ENCODE assay signal across 8 cellular contexts in genomic region chr5:6713274-6714181, GRCh38. TPM values are rescaled to one million over a fixed set of nuclear protein-coding genes. Genes with fewer than 3 reads are reported as not detected.
DNase-seq lines count a peak whose midpoint lies in the region; ATAC-seq and TF ChIP-seq lines count a peak whose summit lies in the region.

TSS of gene TENT4A (plus strand) at chr5:6713432. CDS start at chr5:6713984, 552 bp downstream.

- H3K4me2 ChIP-seq in MM.1S (ENCODE audit: low read depth, low read length) (peak within 1 kb of the TSS; percentile 76), skeletal muscle satellite cell (ENCODE audit: low read length) (peak within 1 kb of the TSS; percentile 95)

- H3K9me3 ChIP-seq in MM.1S (replicated peaks; ENCODE audit: insufficient read depth, low read length) = no peaks in the 10 kb centered on the region
- H3K9me3 ChIP-seq in iPS DF 6.9 (ENCODE audit: control insufficient read depth, insufficient read depth, low read length) = no peaks in the 10 kb centered on the region
- no peaks in the 10 kb centered on the region for H3K9me3 ChIP-seq in skeletal muscle satellite cell (replicated peaks; ENCODE audit: low read length)

- H3K79me2 ChIP-seq in MM.1S (ENCODE audit: low read length) = peaks cover 42% of the 10 kb centered on the region

- TF ChIP-seq CTCF in GM06990 (IDR thresholded peaks at IDR 0.05; ENCODE audit: insufficient read depth, low read length, poor library complexity, severe bottlenecking) (no peak), MM.1S (IDR thresholded peaks at IDR 0.05; ENCODE audit: low read length) (no peak)

- no peaks in the 10 kb centered on the region for H3K9me2 ChIP-seq in MM.1S (replicated peaks; ENCODE audit: insufficient read depth, low read length)

- H3K4me3 ChIP-seq in GM06990 (replicated peaks; ENCODE audit: low read depth, low read length) (peak within 1 kb of the TSS; percentile 81), MM.1S (ENCODE audit: low read length) (peak within 1 kb of the TSS; percentile 89), iPS DF 6.9 (ENCODE audit: low read length) (peak within 1 kb of the TSS; percentile 70; the same call in 1 of the 2 replicates), skeletal muscle satellite cell (ENCODE audit: low read length) (peak within 1 kb of the TSS; percentile 85)

- H3F3A ChIP-seq in MM.1S (ENCODE audit: insufficient read depth, low read length) = peaks cover 36% of the 10 kb centered on the region

- H4K20me1 ChIP-seq in MM.1S (ENCODE audit: insufficient read depth, low read length) = peaks cover 18% of the 10 kb centered on the region

- H3K9ac ChIP-seq in MM.1S (ENCODE audit: low read length) = peak within 1 kb of the TSS; percentile 85
- peak within 1 kb of the TSS; percentile 90 for H3K9ac ChIP-seq in skeletal muscle satellite cell (ENCODE audit: low read depth, low read length)

- peaks cover 45% of the 10 kb centered on the region for H3K4me1 ChIP-seq in MM.1S (ENCODE audit: low read length)
- no peaks in the 10 kb centered on the region for H3K4me1 ChIP-seq in iPS DF 6.9 (ENCODE audit: control insufficient read depth, insufficient read depth, low read length)
- peaks cover 35% of the 10 kb centered on the region for H3K4me1 ChIP-seq in skeletal muscle satellite cell (ENCODE audit: control insufficient read depth, insufficient read depth, low read length)

- DNase-seq in GM06990 (ENCODE audit: extremely low read depth, insufficient read length) (no peak), MM.1S (no peak), astrocyte of the hippocampus (ENCODE audit: low read depth, low spot score) (peak; percentile 41), iPS DF 6.9 (ENCODE audit: low read depth, low spot score) (no peak)

- WGBS in iPS DF 6.9 (ENCODE audit: insufficient coverage, insufficient read length) = no CpG with 5 or more reads among the region's 163 CpGs

- ATAC-seq in GM21528 (IDR thresholded peaks at IDR 0.05; ENCODE audit: low FRiP score, unreplicated experiment) (peak; percentile 7), GM21526 (IDR thresholded peaks at IDR 0.05; ENCODE audit: low FRiP score, unreplicated experiment) (no peak), HG03565 (IDR thresholded peaks at IDR 0.05; ENCODE audit: unreplicated experiment) (no peak)

- peaks cover 4% of the 10 kb centered on the region for H3K36me3 ChIP-seq in GM06990 (ENCODE audit: control insufficient read depth, insufficient read depth, low read length)
- H3K36me3 ChIP-seq in MM.1S (replicated peaks; ENCODE audit: insufficient read depth, low read length) = peaks cover 2% of the 10 kb centered on the region; the same call in 1 of the 2 replicates
- H3K36me3 ChIP-seq in iPS DF 6.9 (ENCODE audit: control insufficient read depth, insufficient read depth, low read length) = no peaks in the 10 kb centered on the region
- H3K36me3 ChIP-seq in skeletal muscle satellite cell (ENCODE audit: insufficient read depth, low read length) = peaks cover 8% of the 10 kb centered on the region

- H3K27me3 ChIP-seq in GM06990 (replicated peaks; ENCODE audit: control insufficient read depth, insufficient read depth, low read length) (no peaks in the 10 kb centered on the region), MM.1S (replicated peaks; ENCODE audit: insufficient read depth, low read length) (no peaks in the 10 kb centered on the region), iPS DF 6.9 (ENCODE audit: control insufficient read depth, insufficient read depth, low read length) (no peaks in the 10 kb centered on the region), skeletal muscle satellite cell (ENCODE audit: control insufficient read depth, insufficient read depth, low read length) (no peaks in the 10 kb centered on the region)

- H2AFZ ChIP-seq in MM.1S (ENCODE audit: low read length) = peak within 1 kb of the TSS; percentile 54

- H3K27ac ChIP-seq in MM.1S (ENCODE audit: low read length) (peak within 1 kb of the TSS; percentile 97), iPS DF 6.9 (ENCODE audit: low read length) (no peak within 1 kb of the TSS)

RNA-seq across cellular contexts. Expression of gene TENT4A, which starts in this region (rescaled TPM):
- 14.6 and 16.5 TPM in 2 replicates for total RNA-seq in skeletal muscle satellite cell (2012; rRNA removed)
